ENCODE assay signal across 20 cellular contexts in genomic region chr11:18728658-18729057, GRCh38. TPM values are rescaled to one million over a fixed set of nuclear protein-coding genes. Genes with fewer than 3 reads are reported as not detected.
DNase-seq lines count a peak whose midpoint lies in the region; ATAC-seq lines count a peak whose summit lies in the region.
"Had no signal": no experiment of that assay in that cellular context is flagged by ENCODE, and none has a peak within 500 bp of the region (broad histone marks: within the 10 kb centered on the region; RNA-seq: fewer than 3 reads in every experiment).

No MANE protein-coding gene starts in this region.

- no peak overlapping the region for H2BK120ac ChIP-seq in neuronal stem cell (ENCODE audit: low read depth, low read length)

- no peaks in the 10 kb centered on the region for H3K79me1 ChIP-seq in neuronal stem cell (ENCODE audit: low read depth, low read length)

- no peak overlapping the region for H3K4me2 ChIP-seq in neuronal stem cell (ENCODE audit: insufficient read depth, low read length, poor library complexity, severe bottlenecking)
- H3K4me2 ChIP-seq: A549 had no signal

- H3K4me3 Mint-ChIP-seq in stimulated activated naive CD8-positive, alpha-beta T cell treated with anti-CD3 and anti-CD28 coated beads, Interleukin-15, amount 100 ng/mL, for 72 hours, result no peak overlapping the region
- H3K4me3 Mint-ChIP-seq: B cell; CD4-positive, alpha-beta T cell; CD8-positive, alpha-beta T cell had no signal

- DNase-seq in stimulated activated naive CD8-positive, alpha-beta T cell treated with anti-CD3 and anti-CD28 coated beads, Interleukin-15, amount 100 ng/mL, for 72 hours, result no peak
- no peak for DNase-seq in stimulated activated naive CD8-positive, alpha-beta T cell treated with anti-CD3 and anti-CD28 coated beads, Interleukin-15, Interleukin-2, amounts not matched to agents 100 U/mL and 50 U/mL, for 24 hours
- DNase-seq in neuronal stem cell (ENCODE audit: low spot score) (no peak), inferior parietal cortex (ENCODE audit: extremely low spot score) (no peak), NCI-H1436 (lab: John Stamatoyannopoulos, UW) (no peak)
- DNase-seq: AML-193; Caco-2; Calu3; CD4-positive, alpha-beta T cell; CD8-positive, alpha-beta T cell; DMS79; DND-41; EL; GDM1 had no signal

- H3K23ac ChIP-seq in neuronal stem cell (ENCODE audit: low read depth, low read length, poor library complexity), result no peak overlapping the region

- no peak overlapping the region for H4K8ac ChIP-seq in neuronal stem cell (ENCODE audit: low read depth, low read length)

- no peak overlapping the region for H3K14ac ChIP-seq in neuronal stem cell (ENCODE audit: low read length)

- peak overlapping the region; percentile 60 for H2AK5ac ChIP-seq in neuronal stem cell (ENCODE audit: low read depth, low read length)

- H3K4me3 ChIP-seq in neuronal stem cell (ENCODE audit: low read length in 2 of 2), result no peak overlapping the region
- H3K4me3 ChIP-seq: A549; BLaER1 treated with 17β-estradiol and CSF1 and Interleukin-3, amounts not matched to agents 10 nM and 100 nM; GM12878 had no signal

- no peaks in the 10 kb centered on the region for H3K9me3 Mint-ChIP-seq in stimulated activated naive CD8-positive, alpha-beta T cell treated with anti-CD3 and anti-CD28 coated beads, Interleukin-15, amount 100 ng/mL, for 72 hours
- H3K9me3 Mint-ChIP-seq: CD4-positive, alpha-beta T cell; CD8-positive, alpha-beta T cell had no signal

- peaks cover 0 to 17% (median 0%) of the 10 kb centered on the region in 3 experiments for H3K27me3 ChIP-seq in neuronal stem cell (ENCODE audit: control insufficient read depth in 3 of 3, insufficient read depth in 3 of 3, low read depth in 1 of 3, low read length in 3 of 3)
- H3K27me3 ChIP-seq: BLaER1 treated with 17β-estradiol and CSF1 and Interleukin-3, amounts not matched to agents 10 nM and 100 nM had no signal

- H2BK5ac ChIP-seq in neuronal stem cell (ENCODE audit: low read length), result no peak overlapping the region

- no CpG with 5 or more reads among the region's 13 CpGs for WGBS in neuronal stem cell (ENCODE audit: extremely low coverage in 2 of 2, insufficient read length in 2 of 2, insufficient replicate concordance in 1 of 2), 2 donors

- peaks cover 17% of the 10 kb centered on the region for H3K4me1 Mint-ChIP-seq in stimulated activated naive CD8-positive, alpha-beta T cell treated with anti-CD3 and anti-CD28 coated beads, Interleukin-15, amount 100 ng/mL, for 72 hours

- no peak overlapping the region for H3K18ac ChIP-seq in neuronal stem cell (ENCODE audit: low read length)

- peak; percentile 6 for ATAC-seq in stimulated activated naive CD8-positive, alpha-beta T cell treated with anti-CD3 and anti-CD28 coated beads, Interleukin-15, amount 100 ng/mL, for 72 hours
- no peak for ATAC-seq in stimulated activated naive CD8-positive, alpha-beta T cell treated with anti-CD3 and anti-CD28 coated beads, Interleukin-15, Interleukin-2, amounts not matched to agents 100 U/mL and 50 U/mL, for 24 hours
- ATAC-seq: A549; CD8-positive, alpha-beta T cell; GM12878 had no signal

- peaks cover 0 to 2% of the 10 kb centered on the region in 2 donors for H3K36me3 ChIP-seq in neuronal stem cell (replicated peaks in 1 of 2; ENCODE audit: control insufficient read depth in 2 of 2, insufficient read depth in 2 of 2, low read length in 2 of 2)
- H3K36me3 ChIP-seq: BLaER1 treated with 17β-estradiol and CSF1 and Interleukin-3, amounts not matched to agents 10 nM and 100 nM had no signal

- no peaks in the 10 kb centered on the region for H3K27me3 Mint-ChIP-seq in stimulated activated naive CD8-positive, alpha-beta T cell treated with anti-CD3 and anti-CD28 coated beads, Interleukin-15, amount 100 ng/mL, for 72 hours
- H3K27me3 Mint-ChIP-seq: B cell; CD4-positive, alpha-beta T cell had no signal

- no peak overlapping the region for H2AFZ ChIP-seq in neuronal stem cell (ENCODE audit: low read length)

- no peaks in the 10 kb centered on the region for H3K9me3 ChIP-seq in neuronal stem cell (replicated peaks in 1 of 2; ENCODE audit: control insufficient read depth in 2 of 2, insufficient read depth in 1 of 2, low read depth in 1 of 2, low read length in 2 of 2)
- H3K9me3 ChIP-seq: A549; BLaER1 treated with 17β-estradiol and CSF1 and Interleukin-3, amounts not matched to agents 10 nM and 100 nM; Caco-2 had no signal

- H3K27ac Mint-ChIP-seq in stimulated activated naive CD8-positive, alpha-beta T cell treated with anti-CD3 and anti-CD28 coated beads, Interleukin-15, amount 100 ng/mL, for 72 hours, result no peak overlapping the region
- H3K27ac Mint-ChIP-seq: B cell; CD4-positive, alpha-beta T cell; CD8-positive, alpha-beta T cell had no signal

- H3K27ac ChIP-seq in neuronal stem cell (replicated peaks; ENCODE audit: low read length), result no peak overlapping the region
- H3K27ac ChIP-seq: 22Rv1, A549, C4-2B had no signal

- no peak overlapping the region for H3K4ac ChIP-seq in neuronal stem cell (ENCODE audit: low read length)

- H2BK12ac ChIP-seq in neuronal stem cell (ENCODE audit: low read length), result no peak overlapping the region

- H2BK15ac ChIP-seq in neuronal stem cell (ENCODE audit: low read length), result no peak overlapping the region

- H4K91ac ChIP-seq in neuronal stem cell (ENCODE audit: low read depth, low read length, poor library complexity), result no peak overlapping the region

- peaks cover 0 to 11% of the 10 kb centered on the region in 2 donors for H3K4me1 ChIP-seq in neuronal stem cell (ENCODE audit: control insufficient read depth in 2 of 2, insufficient read depth in 1 of 2, low read depth in 1 of 2, low read length in 2 of 2)
- H3K4me1 ChIP-seq: A549, Caco-2 had no signal

- H3K9ac ChIP-seq in neuronal stem cell (ENCODE audit: low read depth, low read length, poor library complexity), result peak overlapping the region; percentile 7
- H3K9ac ChIP-seq: BLaER1 treated with 17β-estradiol and CSF1 and Interleukin-3, amounts not matched to agents 10 nM and 100 nM had no signal

RNA-seq across cellular contexts. Expression of gene IGSF22, which starts 2.7 kb away (rescaled TPM):
- 0.04 TPM for polyA plus RNA-seq in neuronal stem cell (2013, experiment 1 of 2)
- polyA plus RNA-seq in neuronal stem cell (2013, experiment 2 of 2), result 0.08 TPM

RNA-seq across cellular contexts. Expression of gene TMEM86A, which starts 30.1 kb away (rescaled TPM):
- 1.2 TPM for polyA plus RNA-seq in neuronal stem cell (2013, experiment 1 of 2)
- polyA plus RNA-seq in neuronal stem cell (2013, experiment 2 of 2), result 1.4 TPM
